1 cellular context compared by ENCODE assay signal in the genomic region with DNA sequence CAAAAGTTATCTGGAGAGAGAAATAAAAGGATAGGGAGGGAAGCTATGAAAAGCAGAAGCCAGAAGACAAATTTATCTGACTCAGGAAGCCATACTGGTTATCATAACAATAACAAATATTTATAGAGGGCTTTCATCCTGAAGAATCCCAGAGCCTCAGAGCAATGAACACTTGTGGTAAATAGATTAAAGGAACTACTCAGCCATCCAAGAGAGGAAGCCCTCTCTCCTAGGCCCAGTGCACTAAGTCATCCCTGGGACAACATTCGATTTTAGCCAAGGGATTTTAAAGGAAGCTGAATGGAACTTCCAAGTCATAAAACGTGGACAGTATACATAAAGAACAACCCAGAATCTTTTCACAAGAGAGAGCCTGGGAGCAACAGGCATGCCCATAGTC.
TF ChIP-seq lines count a peak whose summit lies in the region.

No MANE protein-coding gene starts in this region.

TF ChIP-seq in IMR-90, 13 proteins besides CTCF, POLR2A, EP300 and RAD21 (continued from another document):
- TF ChIP-seq SMC3 (IDR thresholded peaks at IDR 0.05; ENCODE audit: low read depth, low read length) (no peak), MXI1 (IDR thresholded peaks at IDR 0.05; ENCODE audit: borderline replicate concordance, low read depth, low read length) (no peak), FOS (IDR thresholded peaks at IDR 0.05; ENCODE audit: low read depth, low read length) (no peak), RFX5 (IDR thresholded peaks at IDR 0.05; ENCODE audit: low read depth, low read length) (no peak), CHD1 (IDR thresholded peaks at IDR 0.05; ENCODE audit: low read depth, low read length) (no peak), MAFK (IDR thresholded peaks at IDR 0.05; ENCODE audit: low read depth, low read length) (no peak)
- TF ChIP-seq, protein P1, sequence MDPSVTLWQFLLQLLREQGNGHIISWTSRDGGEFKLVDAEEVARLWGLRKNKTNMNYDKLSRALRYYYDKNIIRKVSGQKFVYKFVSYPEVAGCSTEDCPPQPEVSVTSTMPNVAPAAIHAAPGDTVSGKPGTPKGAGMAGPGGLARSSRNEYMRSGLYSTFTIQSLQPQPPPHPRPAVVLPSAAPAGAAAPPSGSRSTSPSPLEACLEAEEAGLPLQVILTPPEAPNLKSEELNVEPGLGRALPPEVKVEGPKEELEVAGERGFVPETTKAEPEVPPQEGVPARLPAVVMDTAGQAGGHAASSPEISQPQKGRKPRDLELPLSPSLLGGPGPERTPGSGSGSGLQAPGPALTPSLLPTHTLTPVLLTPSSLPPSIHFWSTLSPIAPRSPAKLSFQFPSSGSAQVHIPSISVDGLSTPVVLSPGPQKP (IDR thresholded peaks at IDR 0.05; ENCODE audit: borderline replicate concordance, low read depth, low read length), result no peak
